ENCODE assay signal across 1 cellular context in genomic region chr5:181261320-181262085, GRCh38.
TF ChIP-seq lines count a peak whose summit lies in the region.

No MANE protein-coding gene starts in this region.

TF ChIP-seq in K562, 482 proteins besides CTCF, POLR2A, EP300 and RAD21 (continued from another document):
- TF ChIP-seq ZNF77 (CRISPR knock-in tag; IDR thresholded peaks at IDR 0.05) (no peak), WHSC1 (IDR thresholded peaks at IDR 0.05; ENCODE audit: low read length) (no peak), U2AF1 (optimal IDR thresholded peaks at IDR 0.05; ENCODE audit: low read depth, low read length) (peak; percentile 37), NEUROD1 (IDR thresholded peaks at IDR 0.05; ENCODE audit: borderline replicate concordance, low read depth, low read length, partially characterized antibody) (no peak), SFPQ (IDR thresholded peaks at IDR 0.05; ENCODE audit: low read depth, low read length) (no peak), HDAC1 (IDR thresholded peaks at IDR 0.05) (peak in 1 of 2 experiments; percentile 17; a peak in 1 of 4 replicates), ZNF224 (CRISPR knock-in tag; IDR thresholded peaks at IDR 0.05) (no peak), CBFA2T2 (conservative IDR thresholded peaks at IDR 0.05) (no peak), ZNF586 (CRISPR knock-in tag; conservative IDR thresholded peaks at IDR 0.05) (no peak), MYC (IDR thresholded peaks at IDR 0.05; ENCODE audit: low read depth, low read length) (peak; percentile 64; the same call in 1 of the 2 replicates), MYC (CRISPR knock-in tag; IDR thresholded peaks at IDR 0.05; ENCODE audit: borderline replicate concordance, low read depth) (peak; percentile 62; the same call in 1 of the 2 replicates), ZNF277 (CRISPR knock-in tag; IDR thresholded peaks at IDR 0.05; ENCODE audit: borderline replicate concordance) (no peak), TAF1 (IDR thresholded peaks at IDR 0.05; ENCODE audit: control insufficient read depth, extremely low read depth, insufficient read depth, low read length, severe bottlenecking) (peak; percentile 83), PHF8 (IDR thresholded peaks at IDR 0.05; ENCODE audit: borderline replicate concordance, low read length) (peak; percentile 78), KDM4B (IDR thresholded peaks at IDR 0.05; ENCODE audit: borderline replicate concordance in 2 of 2, low read depth in 1 of 2) (0 out of 4 replicates have a peak, but pooled peaks of 1 of the 2 experiments have one; percentile 29), POLR2G (IDR thresholded peaks at IDR 0.05; ENCODE audit: low read depth, low read length) (peak; percentile 82), ZFP30 (CRISPR knock-in tag; IDR thresholded peaks at IDR 0.05; ENCODE audit: borderline replicate concordance) (no peak), FOXO4 (CRISPR knock-in tag; IDR thresholded peaks at IDR 0.05) (no peak), ARID3B (CRISPR knock-in tag; IDR thresholded peaks at IDR 0.05; ENCODE audit: borderline replicate concordance) (no peak), SNAPC5 (CRISPR knock-in tag; IDR thresholded peaks at IDR 0.05) (no peak)
